ENCODE assay signal across 8 cellular contexts in the genomic region with DNA sequence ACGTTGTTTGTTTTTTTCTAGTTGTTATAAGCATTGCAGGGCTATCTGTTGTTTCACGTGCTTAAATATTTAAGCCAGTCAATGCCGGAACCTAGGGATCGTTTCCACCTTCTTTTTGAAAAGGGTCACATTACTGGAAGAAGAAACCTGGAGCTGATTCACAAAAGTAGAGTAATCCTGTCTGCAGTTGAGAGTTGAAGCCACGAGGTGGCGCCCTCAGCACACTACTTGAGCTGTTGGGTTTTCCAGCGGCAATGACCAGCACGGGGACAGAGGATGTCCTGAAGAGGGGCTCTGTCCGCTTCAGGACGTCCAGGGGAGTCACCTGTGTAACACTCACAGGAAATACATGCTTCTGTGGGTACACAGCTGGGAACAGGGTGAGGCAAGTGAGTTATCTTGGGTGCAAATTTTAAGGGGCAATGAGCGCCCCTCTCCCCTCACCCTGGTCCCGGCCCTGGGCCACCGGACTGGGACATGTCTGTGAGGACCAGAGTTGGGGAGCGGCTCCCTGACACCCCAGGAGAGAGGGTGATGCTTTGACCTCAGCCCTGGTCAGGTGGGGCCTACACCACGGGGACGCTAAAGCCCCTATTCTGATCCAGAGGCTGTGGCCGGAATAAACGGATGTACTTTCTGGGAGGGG. TPM values are rescaled to one million over a fixed set of nuclear protein-coding genes. Genes with fewer than 3 reads are reported as not detected.
DNase-seq lines count a peak whose midpoint lies in the region; ATAC-seq and TF ChIP-seq lines count a peak whose summit lies in the region.

No MANE protein-coding gene starts in this region.

- DNase-seq in COLO829 (ENCODE audit: low spot score) (peak; percentile 38), HPDE6-E6E7 (ENCODE audit: extremely low spot score) (peak; percentile 40), OCI-M1 (lab: John Stamatoyannopoulos, UW) (peak; percentile 86), foreskin fibroblast (peak; percentile 46 to 83), neuronal stem cell (ENCODE audit: low spot score) (peak; percentile 84), upper lobe of right lung (peak; percentile 84)
- peak; percentile 48 for DNase-seq in activated T-helper 1 cell treated with anti-CD3 and anti-CD28 coated beads, Interleukin-12 subunit alpha, Interleukin-12 subunit beta, Interleukin-2, Interleukin-4 antibody, amounts not matched to agents 30 ng/mL and 10 ng/mL and 1 ng/mL, durations not matched to agents 14 hours and 24 hours and 36 hours (ENCODE audit: low spot score)

- H3K36me3 Mint-ChIP-seq in activated T-helper 1 cell treated with anti-CD3 and anti-CD28 coated beads, Interleukin-12 subunit alpha, Interleukin-12 subunit beta, Interleukin-2, Interleukin-4 antibody, amounts not matched to agents 30 ng/mL and 10 ng/mL and 1 ng/mL, durations not matched to agents 14 hours and 24 hours and 36 hours (ENCODE audit: low read depth) = no peaks in the 10 kb centered on the region

- H2BK5ac ChIP-seq in neuronal stem cell (ENCODE audit: low read length) = no peak overlapping the region

- peaks cover 0 to 11% (median 0%) of the 10 kb centered on the region in 3 experiments for H3K27me3 ChIP-seq in neuronal stem cell (ENCODE audit: control insufficient read depth in 3 of 3, insufficient read depth in 3 of 3, low read depth in 1 of 3, low read length in 3 of 3)
- no peaks in the 10 kb centered on the region for H3K27me3 ChIP-seq in upper lobe of right lung

- H4K8ac ChIP-seq in neuronal stem cell (ENCODE audit: low read depth, low read length) = no peak overlapping the region

- intact Hi-C loops in activated T-helper 1 cell treated with anti-CD3 and anti-CD28 coated beads, Interleukin-12 subunit alpha, Interleukin-12 subunit beta, Interleukin-2, Interleukin-4 antibody, amounts not matched to agents 30 ng/mL and 10 ng/mL and 1 ng/mL, durations not matched to agents 14 hours and 24 hours and 36 hours (cut with micrococcal nuclease) = loop anchor here (1.0 to 10.0 kb wide), 7 partner anchors 144 to 861 kb away; a partner anchor contains a TSS
- intact Hi-C loops in upper lobe of right lung (cut with DNase I) = no loop called here

- peaks cover 10% of the 10 kb centered on the region for H3K4me1 Mint-ChIP-seq in activated T-helper 1 cell treated with anti-CD3 and anti-CD28 coated beads, Interleukin-12 subunit alpha, Interleukin-12 subunit beta, Interleukin-2, Interleukin-4 antibody, amounts not matched to agents 30 ng/mL and 10 ng/mL and 1 ng/mL, durations not matched to agents 14 hours and 24 hours and 36 hours (ENCODE audit: low read depth)

- no peak overlapping the region for H2BK15ac ChIP-seq in neuronal stem cell (ENCODE audit: low read length)

- peaks cover 26% of the 10 kb centered on the region for H3K27me3 Mint-ChIP-seq in activated T-helper 1 cell treated with anti-CD3 and anti-CD28 coated beads, Interleukin-12 subunit alpha, Interleukin-12 subunit beta, Interleukin-2, Interleukin-4 antibody, amounts not matched to agents 30 ng/mL and 10 ng/mL and 1 ng/mL, durations not matched to agents 14 hours and 24 hours and 36 hours (ENCODE audit: insufficient read depth)

- no peak overlapping the region for H3K18ac ChIP-seq in neuronal stem cell (ENCODE audit: low read length)

- H3K4me3 ChIP-seq in foreskin fibroblast (ENCODE audit: low read depth in 1 of 2, low read length in 2 of 2) = no peak overlapping the region
- H3K4me3 ChIP-seq in neuronal stem cell (ENCODE audit: low read length in 2 of 2) = no peak overlapping the region
- no peak overlapping the region for H3K4me3 ChIP-seq in upper lobe of right lung

- no peak overlapping the region for H3K9ac ChIP-seq in neuronal stem cell (ENCODE audit: low read depth, low read length, poor library complexity)

- H3K23ac ChIP-seq in neuronal stem cell (ENCODE audit: low read depth, low read length, poor library complexity) = no peak overlapping the region

- H2BK12ac ChIP-seq in neuronal stem cell (ENCODE audit: low read length) = peak overlapping the region; percentile 30

- H3K14ac ChIP-seq in neuronal stem cell (ENCODE audit: low read length) = no peak overlapping the region

- no peak overlapping the region for H3K4me3 Mint-ChIP-seq in activated T-helper 1 cell treated with anti-CD3 and anti-CD28 coated beads, Interleukin-12 subunit alpha, Interleukin-12 subunit beta, Interleukin-2, Interleukin-4 antibody, amounts not matched to agents 30 ng/mL and 10 ng/mL and 1 ng/mL, durations not matched to agents 14 hours and 24 hours and 36 hours

- H2BK120ac ChIP-seq in neuronal stem cell (ENCODE audit: low read depth, low read length) = no peak overlapping the region

- H2AFZ ChIP-seq in neuronal stem cell (ENCODE audit: low read length) = no peak overlapping the region

- no peak overlapping the region for H3K4me2 ChIP-seq in neuronal stem cell (ENCODE audit: insufficient read depth, low read length, poor library complexity, severe bottlenecking)

- peak overlapping the region; percentile 34 for H2AK5ac ChIP-seq in neuronal stem cell (ENCODE audit: low read depth, low read length)

- no CpG with 5 or more reads among the region's 18 CpGs for WGBS in neuronal stem cell (ENCODE audit: extremely low coverage in 2 of 2, insufficient read length in 2 of 2, insufficient replicate concordance in 1 of 2), 2 donors

- TF ChIP-seq CTCF in foreskin fibroblast (IDR thresholded peaks at IDR 0.05; ENCODE audit: low read depth, low read length) = peak; percentile 84
- peak; percentile 91 for TF ChIP-seq CTCF in upper lobe of right lung (IDR thresholded peaks at IDR 0.05)

- H3K36me3 ChIP-seq in neuronal stem cell (replicated peaks in 1 of 2; ENCODE audit: control insufficient read depth in 2 of 2, insufficient read depth in 2 of 2, low read length in 2 of 2) = no peaks in the 10 kb centered on the region
- no peaks in the 10 kb centered on the region for H3K36me3 ChIP-seq in upper lobe of right lung

- no peak overlapping the region for H3K27ac Mint-ChIP-seq in activated T-helper 1 cell treated with anti-CD3 and anti-CD28 coated beads, Interleukin-12 subunit alpha, Interleukin-12 subunit beta, Interleukin-2, Interleukin-4 antibody, amounts not matched to agents 30 ng/mL and 10 ng/mL and 1 ng/mL, durations not matched to agents 14 hours and 24 hours and 36 hours

- H3K27ac ChIP-seq in neuronal stem cell (replicated peaks; ENCODE audit: low read length) (no peak overlapping the region), upper lobe of right lung (no peak overlapping the region)

- no peaks in the 10 kb centered on the region for H3K79me1 ChIP-seq in neuronal stem cell (ENCODE audit: low read depth, low read length)

- no peaks in the 10 kb centered on the region for H3K9me3 Mint-ChIP-seq in activated T-helper 1 cell treated with anti-CD3 and anti-CD28 coated beads, Interleukin-12 subunit alpha, Interleukin-12 subunit beta, Interleukin-2, Interleukin-4 antibody, amounts not matched to agents 30 ng/mL and 10 ng/mL and 1 ng/mL, durations not matched to agents 14 hours and 24 hours and 36 hours

- TF ChIP-seq POLR2A in GM18505 (IDR thresholded peaks at IDR 0.05; ENCODE audit: borderline replicate concordance, extremely low read depth, insufficient read depth, insufficient read length) = no peak

- peaks cover 0 to 5% of the 10 kb centered on the region in 2 donors for H3K4me1 ChIP-seq in neuronal stem cell (ENCODE audit: control insufficient read depth in 2 of 2, insufficient read depth in 1 of 2, low read depth in 1 of 2, low read length in 2 of 2)
- H3K4me1 ChIP-seq in upper lobe of right lung = peaks cover 8% of the 10 kb centered on the region

- H3K4ac ChIP-seq in neuronal stem cell (ENCODE audit: low read length) = no peak overlapping the region

- no peak overlapping the region for H4K91ac ChIP-seq in neuronal stem cell (ENCODE audit: low read depth, low read length, poor library complexity)

- peak; percentile 52 for ATAC-seq in upper lobe of right lung
- ATAC-seq in GM18505 (IDR thresholded peaks at IDR 0.05; ENCODE audit: unreplicated experiment) = no peak

- H3K9me3 ChIP-seq in neuronal stem cell (replicated peaks in 1 of 2; ENCODE audit: control insufficient read depth in 2 of 2, insufficient read depth in 1 of 2, low read depth in 1 of 2, low read length in 2 of 2) (no peaks in the 10 kb centered on the region), upper lobe of right lung (no peaks in the 10 kb centered on the region)

RNA-seq across cellular contexts. Expression of a gene that starts 26.3 kb away (rescaled TPM):
- 0.08 TPM in 1 of 2 replicates, not detected in the other for total RNA-seq in activated T-helper 1 cell treated with anti-CD3 and anti-CD28 coated beads, Interleukin-12 subunit alpha, Interleukin-12 subunit beta, Interleukin-2, Interleukin-4 antibody, amounts not matched to agents 30 ng/mL and 10 ng/mL and 1 ng/mL, durations not matched to agents 14 hours and 24 hours and 36 hours
- 0.01 TPM for polyA plus RNA-seq in neuronal stem cell (2013, experiment 1 of 2)
- not detected for polyA plus RNA-seq in neuronal stem cell (2013, experiment 2 of 2)
- 26.5 TPM for total RNA-seq in upper lobe of right lung

RNA-seq across cellular contexts. Expression of a gene that starts 53.5 kb away (rescaled TPM):
- 0.66 and 1.2 TPM in 2 replicates for total RNA-seq in activated T-helper 1 cell treated with anti-CD3 and anti-CD28 coated beads, Interleukin-12 subunit alpha, Interleukin-12 subunit beta, Interleukin-2, Interleukin-4 antibody, amounts not matched to agents 30 ng/mL and 10 ng/mL and 1 ng/mL, durations not matched to agents 14 hours and 24 hours and 36 hours
- 4.5 TPM for polyA plus RNA-seq in neuronal stem cell (2013, experiment 1 of 2)
- 4.7 TPM for polyA plus RNA-seq in neuronal stem cell (2013, experiment 2 of 2)
- total RNA-seq in upper lobe of right lung = 6.8 TPM

Comparison
In these comparisons a context has a peak if more than half of its experiments do, and no peak if none do; other contexts are left out.
1. RNA of a gene that starts 26.3 kb away (total RNA-seq): 26.5 TPM in upper lobe of right lung (single experiment); 0.08 TPM in activated T-helper 1 cell treated with anti-CD3 and anti-CD28 coated beads, Interleukin-12 subunit alpha, Interleukin-12 subunit beta, Interleukin-2, Interleukin-4 antibody, amounts not matched to agents 30 ng/mL and 10 ng/mL and 1 ng/mL, durations not matched to agents 14 hours and 24 hours and 36 hours; every median in the first group is over 10 times any median in the second.
2. Peak in every context shown above with its lines, with median percentiles within 50 percentile points of each other: DNase-seq.